In the genomic region with DNA sequence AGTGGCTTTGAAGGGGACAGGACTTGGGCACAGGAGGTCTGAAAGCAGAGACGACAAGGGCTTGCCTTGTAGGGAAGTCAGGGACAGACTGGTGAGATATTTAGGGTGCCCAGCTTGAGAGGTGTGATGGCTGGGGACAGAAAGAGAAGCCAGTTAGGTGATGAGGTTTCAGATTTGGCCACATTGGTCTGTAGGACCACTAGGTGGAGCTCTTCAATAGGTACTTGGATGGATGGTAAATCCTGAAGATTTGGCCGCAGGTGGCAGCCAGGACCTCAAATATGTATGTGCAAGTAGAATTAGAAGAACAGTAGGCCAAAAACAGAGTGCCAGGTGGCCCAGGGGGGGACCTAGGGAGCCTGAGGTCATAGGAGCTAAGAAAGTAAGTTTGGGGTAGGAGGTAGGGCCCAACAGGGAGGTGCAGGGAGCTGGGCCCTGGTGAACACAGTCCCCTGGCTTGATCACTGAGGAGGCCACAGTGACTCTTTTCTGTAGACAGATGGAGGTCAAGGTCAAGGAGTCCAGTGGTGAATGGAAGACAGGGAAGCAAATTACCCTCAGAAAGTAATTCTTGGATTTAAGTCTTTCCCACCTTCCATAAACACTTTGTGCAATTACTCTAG, we compare ENCODE assay signal across 8 cellular contexts. TPM values are rescaled to one million over a fixed set of nuclear protein-coding genes. Genes with fewer than 3 reads are reported as not detected.
DNase-seq lines count a peak whose midpoint lies in the region; ATAC-seq and TF ChIP-seq lines count a peak whose summit lies in the region.
"Not testable (repeated sequence)": the region's sequence is repeated elsewhere in the genome, so short reads cannot be mapped to it uniquely, and the experiment has no call there.
"Had no signal": no experiment of that assay in that cellular context is flagged by ENCODE, and none has a peak within 500 bp of the region (broad histone marks: within the 10 kb centered on the region; RNA-seq: fewer than 3 reads in every experiment).

No MANE protein-coding gene starts in this region.

- not testable (repeated sequence) for H3K27ac Mint-ChIP-seq in Calu3 (ENCODE audit: unreplicated experiment); progenitor cell of endocrine pancreas

- POLR2A ChIA-PET in HCT116 (lab: Charles Lee); RWPE1 (lab: Yijun Ruan, JAX; ENCODE audit: low non-redundant PET): not testable (repeated sequence)

- DNase-seq in Calu3; HCT116 (ENCODE audit: low read depth, low spot score); RWPE1 (ENCODE audit: low spot score); fibroblast of mammary gland (ENCODE audit: low read depth); left lung; progenitor cell of endocrine pancreas (ENCODE audit: low spot score, unreplicated experiment): not testable (repeated sequence)
- peak in 3 of 4 donors; percentile 19 to 46 (median 27) for DNase-seq in body of pancreas

- not testable (repeated sequence) for H2AFZ ChIP-seq in HCT116 (ENCODE audit: low read depth, low read length, poor library complexity, severe bottlenecking)

- ATAC-seq in HCT116 (peak; percentile 85), left lung (peak; percentile 39)
- ATAC-seq in body of pancreas = not testable (repeated sequence)

- H3K4me1 Mint-ChIP-seq in Calu3 (ENCODE audit: low read depth, unreplicated experiment); progenitor cell of endocrine pancreas (ENCODE audit: low read depth): not testable (repeated sequence)

- not testable (repeated sequence) for TF ChIP-seq POLR2A in HCT116 (IDR thresholded peaks at IDR 0.05; ENCODE audit: borderline replicate concordance, extremely low read depth, insufficient read depth, insufficient read length); body of pancreas (IDR thresholded peaks at IDR 0.05)

- not testable (repeated sequence) for H3K27me3 ChIP-seq in HCT116 (ENCODE audit: insufficient read depth, low read length); body of pancreas; left lung

- peaks cover 11% of the 10 kb centered on the region for H3K36me3 Mint-ChIP-seq in Calu3 (ENCODE audit: insufficient read depth, unreplicated experiment)
- not testable (repeated sequence) for H3K36me3 Mint-ChIP-seq in progenitor cell of endocrine pancreas (ENCODE audit: insufficient read depth)

- not testable (repeated sequence) for H3K79me2 ChIP-seq in HCT116 (ENCODE audit: insufficient read depth, low read length)

- peak; percentile 43 for TF ChIP-seq CTCF in Calu3 (IDR thresholded peaks at IDR 0.05; ENCODE audit: unreplicated experiment)
- peak in 2 of 3 experiments; percentile 25 to 28; a peak in 3 of 6 replicates for TF ChIP-seq CTCF in HCT116 (IDR thresholded peaks at IDR 0.05 in 2 of 3, conservative IDR thresholded peaks at IDR 0.05 in 1 of 3; ENCODE audit: borderline replicate concordance in 1 of 3, insufficient read depth in 1 of 3, low read depth in 2 of 3, low read length in 2 of 3)
- 0 out of 2 replicates have a peak, but pooled peaks have one; percentile 14 for TF ChIP-seq CTCF in RWPE1 (conservative IDR thresholded peaks at IDR 0.05; ENCODE audit: low read depth)
- peak in 2 of 7 experiments; percentile 14 to 21 for TF ChIP-seq CTCF in body of pancreas (IDR thresholded peaks at IDR 0.05)
- TF ChIP-seq CTCF in fibroblast of mammary gland (conservative IDR thresholded peaks at IDR 0.05; ENCODE audit: control insufficient read depth, insufficient read depth, low read depth, low read length) = peak; percentile 17
- not testable (repeated sequence) for TF ChIP-seq CTCF in left lung (IDR thresholded peaks at IDR 0.05)
- peak; percentile 38 for TF ChIP-seq CTCF in progenitor cell of endocrine pancreas (IDR thresholded peaks at IDR 0.05; ENCODE audit: unreplicated experiment)

- not testable (repeated sequence) for H3K9me3 Mint-ChIP-seq in Calu3 (ENCODE audit: low read depth, unreplicated experiment); progenitor cell of endocrine pancreas (ENCODE audit: low read depth)

- H3K27me3 Mint-ChIP-seq in Calu3 (ENCODE audit: unreplicated experiment); progenitor cell of endocrine pancreas: not testable (repeated sequence)

- not testable (repeated sequence) for H3K9me3 ChIP-seq in HCT116 (ENCODE audit: control insufficient read depth in 1 of 2, insufficient read depth in 1 of 2, low read depth in 1 of 2, low read length in 2 of 2); body of pancreas; left lung

- not testable (repeated sequence) for H3K4me2 ChIP-seq in HCT116 (ENCODE audit: low read length)

- intact Hi-C loops in Calu3 (cut with micrococcal nuclease; ENCODE audit: unreplicated experiment); HCT116 (cut with micrococcal nuclease); body of pancreas (cut with DNase I); left lung (cut with DNase I): not testable (repeated sequence)

- not testable (repeated sequence) for H3K4me1 ChIP-seq in HCT116 (ENCODE audit: control insufficient read depth in 1 of 2, insufficient read depth in 2 of 2, low read length in 2 of 2); body of pancreas; left lung

- not testable (repeated sequence) for H3K4me3 Mint-ChIP-seq in Calu3 (ENCODE audit: low read depth, unreplicated experiment); progenitor cell of endocrine pancreas (ENCODE audit: low read depth)

- not testable (repeated sequence) for H3K4me3 ChIP-seq in HCT116 (replicated peaks in 1 of 2; ENCODE audit: low read depth in 1 of 2, low read length in 2 of 2); body of pancreas; fibroblast of mammary gland (ENCODE audit: control insufficient read depth, low read depth, low read length); left lung

- not testable (repeated sequence) for H3K9ac ChIP-seq in HCT116 (ENCODE audit: low read length)

- CTCF ChIA-PET in Calu3 (lab: Charles Lee); HCT116 (lab: Charles Lee); RWPE1 (lab: Yijun Ruan, JAX): not testable (repeated sequence)

- not testable (repeated sequence) for H3K27ac ChIP-seq in HCT116 (ENCODE audit: low read depth, low read length); RWPE1; body of pancreas; left lung

- H3K36me3 ChIP-seq in HCT116 (ENCODE audit: control insufficient read depth in 1 of 2, insufficient read depth in 2 of 2, low read length in 2 of 2); body of pancreas (replicated peaks in 1 of 2; ENCODE audit: insufficient read depth in 1 of 2, low read depth in 2 of 2): not testable (repeated sequence)
- peaks cover 0 to 12% of the 10 kb centered on the region in 2 donors for H3K36me3 ChIP-seq in left lung

- BruUV-seq in Calu3 (replicated peaks; lab: Mats Ljungman, UMichigan); HCT116 (replicated peaks; lab: Mats Ljungman, UMichigan): not testable (repeated sequence)

- not testable (repeated sequence) for H4K20me1 ChIP-seq in HCT116 (ENCODE audit: insufficient read depth)

- H3K9me2 ChIP-seq in HCT116 (ENCODE audit: insufficient read depth) = not testable (repeated sequence)

- RAD21 ChIA-PET in HCT116 (lab: Charles Lee; ENCODE audit: low non-redundant PET in 1 of 2, low total read pairs in 2 of 2, uncharacterized antibody in 2 of 2, unreplicated experiment in 2 of 2) = not testable (repeated sequence)

- peak; percentile 20; the same call in 1 of the 2 replicates for TF ChIP-seq RAD21 in HCT116 (IDR thresholded peaks at IDR 0.05; ENCODE audit: low read depth)

- WGBS in body of pancreas, 2 donors = 8 to 42% methylated on average over 2 of the region's 2 CpGs

RNA-seq across cellular contexts. Expression of a gene that starts 25.1 kb away (rescaled TPM):
- total RNA-seq in Calu3 (2022) = 90.6 and 92.5 TPM in 2 replicates
- total RNA-seq in HCT116 (2021; ENCODE audit: unreplicated experiment) = 41.5 TPM
- polyA plus RNA-seq in HCT116 (2012) = 31.2 and 54.3 TPM in 2 replicates
- total RNA-seq in body of pancreas = 100 to 1,000 TPM; 140 to 163 TPM
- 10 to 100 TPM; 43.5 to 58.0 TPM for total RNA-seq in left lung
- 45.1 and 48.8 TPM in 2 replicates for total RNA-seq in progenitor cell of endocrine pancreas

RNA-seq across cellular contexts. Expression of a gene that starts 34.1 kb away (rescaled TPM):
- 3.7 and 5.8 TPM in 2 replicates for total RNA-seq in Calu3 (2022)
- 2.7 TPM for total RNA-seq in HCT116 (2021; ENCODE audit: unreplicated experiment)
- polyA plus RNA-seq in HCT116 (2012) = 1.8 and 2.8 TPM in 2 replicates
- total RNA-seq in body of pancreas = 10 to 100 TPM; 19.4 to 45.1 TPM
- 10 to 100 TPM; 15.2 to 44.0 TPM for total RNA-seq in left lung
- 9.8 and 12.4 TPM in 2 replicates for total RNA-seq in progenitor cell of endocrine pancreas
- total RNA-seq: SJSA1 had no signal
